ENCODE assay signal across 8 cellular contexts in genomic region chr10:31083765-31084184, GRCh38. TPM values are rescaled to one million over a fixed set of nuclear protein-coding genes. Genes with fewer than 3 reads are reported as not detected.
DNase-seq lines count a peak whose midpoint lies in the region; ATAC-seq, FAIRE-seq and TF ChIP-seq lines count a peak whose summit lies in the region.

No MANE protein-coding gene starts in this region.

- H3K4me1 ChIP-seq in A549 (no peaks in the 10 kb centered on the region), tibial nerve (peaks cover 0 to 6% (median 0%) of the 10 kb centered on the region in 4 donors)

- TF ChIP-seq EP300 in A549 (IDR thresholded peaks at IDR 0.05) (no peak), tibial nerve (IDR thresholded peaks at IDR 0.05) (no peak)

- peak; percentile 56 to 60 for TF ChIP-seq RAD21 in A549 (conservative IDR thresholded peaks at IDR 0.05 in 1 of 2, IDR thresholded peaks at IDR 0.05 in 1 of 2)

- H3K27me3 ChIP-seq in tibial nerve = no peaks in the 10 kb centered on the region

- POLR2A ChIA-PET in A549 (lab: Yijun Ruan, JAX) = no interaction called here

- no peaks in the 10 kb centered on the region for H3K36me3 Mint-ChIP-seq in nephron (ENCODE audit: low read depth)

- H3K27ac ChIP-seq in A549 (0 out of 6 replicates have a peak overlapping the region, but pooled peaks of 1 of the 2 experiments have one; percentile 59), tibial nerve (no peak overlapping the region)

- H3K4me1 Mint-ChIP-seq in nephron = peaks cover 21% of the 10 kb centered on the region

- no peaks in the 10 kb centered on the region for H3K36me3 ChIP-seq in tibial nerve

- no peak for TF ChIP-seq POLR2A in A549 (IDR thresholded peaks at IDR 0.05; ENCODE audit: low read length)
- TF ChIP-seq POLR2A in tibial nerve (IDR thresholded peaks at IDR 0.05) = no peak

- no peak overlapping the region for H3K4me3 Mint-ChIP-seq in nephron

- FAIRE-seq in A549 (lab: Jason Lieb, UNC) (peak; percentile 46), GM19239 (lab: Jason Lieb, UNC) (peak; percentile 79)

- WGBS in A549 (ENCODE audit: missing lambda C conversion rate) = 49% methylated on average over 6 of the region's 6 CpGs
- 50 to 54% methylated on average over 6 of the region's 6 CpGs for whole genome bisulfite sequencing in tibial nerve, 2 donors

- CTCF ChIA-PET in A549 (lab: Yijun Ruan, JAX) = interaction anchor here (0.6 to 2.7 kb wide), 4 partner anchors 11 to 455 kb away, joined by 3 to 9 read pairs (median 4); no protein-coding TSS in a partner anchor

- H3K27me3 Mint-ChIP-seq in nephron (ENCODE audit: low read depth) = no peaks in the 10 kb centered on the region

- ATAC-seq in A549 = peak; percentile 59 to 87; a peak in 4 of 6 replicates
- no peak for ATAC-seq in GM21447 (IDR thresholded peaks at IDR 0.05; ENCODE audit: unreplicated experiment)

- H3K4me3 ChIP-seq in A549 = no peak overlapping the region
- H3K4me3 ChIP-seq in epithelial cell of esophagus (ENCODE audit: low read length) = no peak overlapping the region
- no peak overlapping the region for H3K4me3 ChIP-seq in tibial nerve

- DNase-seq in A549 (ENCODE audit: low read depth in 1 of 2, low spot score in 1 of 2) (peak; percentile 51 to 75), GM19239 (ENCODE audit: insufficient read length, low spot score) (peak; percentile 29), NCI-H774 (lab: John Stamatoyannopoulos, UW) (peak; percentile 27), epithelial cell of esophagus (ENCODE audit: low read depth) (peak; percentile 73), tibial nerve (ENCODE audit: low spot score in 2 of 2) (peak in 1 of 2 donors; percentile 46)
- peak; percentile 36 to 76 for DNase-seq in activated CD4-positive, alpha-beta T cell treated with anti-CD3 and anti-CD28 coated beads, Interleukin-2, amount 50 U/mL, for 24 hours (ENCODE audit: low read depth in 1 of 2, low spot score in 1 of 2)

- H3K9me3 Mint-ChIP-seq in nephron = no peaks in the 10 kb centered on the region

- TF ChIP-seq CTCF in A549 (IDR thresholded peaks at IDR 0.05) (peak; percentile 37), epithelial cell of esophagus (IDR thresholded peaks at IDR 0.05; ENCODE audit: insufficient read depth, low read depth, low read length, missing control alignments) (peak; percentile 65), nephron (IDR thresholded peaks at IDR 0.05; ENCODE audit: unreplicated experiment in 3 of 3) (peak in 2 of 3 experiments; percentile 18 to 34), tibial nerve (IDR thresholded peaks at IDR 0.05) (peak in 4 of 5 experiments; percentile 17 to 43 (median 39))

- H3K4me2 ChIP-seq in A549 = no peak overlapping the region

- H3K27ac Mint-ChIP-seq in nephron = no peak overlapping the region

- no peaks in the 10 kb centered on the region for H3K9me3 ChIP-seq in A549
- no peaks in the 10 kb centered on the region for H3K9me3 ChIP-seq in tibial nerve

TF ChIP-seq in A549, 52 proteins besides CTCF, POLR2A, EP300 and RAD21:
- peak; percentile 51; the same call in 2 of the 3 replicates for TF ChIP-seq SMC3 (IDR thresholded peaks at IDR 0.05)
- TF ChIP-seq MAX (IDR thresholded peaks at IDR 0.05) = peak; percentile 71
- TF ChIP-seq RARB (CRISPR knock-in tag; IDR thresholded peaks at IDR 0.05) = no peak
- peak; percentile 55 for TF ChIP-seq USF2 (IDR thresholded peaks at IDR 0.05)

RNA-seq across cellular contexts. Expression of gene ZNF438, which starts 52.1 kb away (rescaled TPM):
- polyA plus RNA-seq in A549 (2011; rRNA removed) = 4.5 and 6.0 TPM in 2 replicates
- polyA plus RNA-seq in A549 (2012; cell fraction: cytosol; rRNA removed) = 1.3 and 1.5 TPM in 2 replicates
- polyA plus RNA-seq in A549 (2012; cell fraction: nucleus; rRNA removed) = 1.1 and 1.8 TPM in 2 replicates
- polyA plus RNA-seq in A549 (2017; fragmentation: RNase III; extraction: RNeasy Plus Mini Kit Qiagen cat#74134 plus additional on column Dnase treatment) = 2.2 to 2.6 TPM (median 2.5 TPM) in 3 replicates
- polyA minus RNA-seq in A549 (2011; rRNA and poly(A)+ RNA removed) = 5.9 and 6.4 TPM in 2 replicates
- total RNA-seq in tibial nerve = 10 to 100 TPM; 10.8 to 26.5 (median 19.7) TPM
